In the genomic region with DNA sequence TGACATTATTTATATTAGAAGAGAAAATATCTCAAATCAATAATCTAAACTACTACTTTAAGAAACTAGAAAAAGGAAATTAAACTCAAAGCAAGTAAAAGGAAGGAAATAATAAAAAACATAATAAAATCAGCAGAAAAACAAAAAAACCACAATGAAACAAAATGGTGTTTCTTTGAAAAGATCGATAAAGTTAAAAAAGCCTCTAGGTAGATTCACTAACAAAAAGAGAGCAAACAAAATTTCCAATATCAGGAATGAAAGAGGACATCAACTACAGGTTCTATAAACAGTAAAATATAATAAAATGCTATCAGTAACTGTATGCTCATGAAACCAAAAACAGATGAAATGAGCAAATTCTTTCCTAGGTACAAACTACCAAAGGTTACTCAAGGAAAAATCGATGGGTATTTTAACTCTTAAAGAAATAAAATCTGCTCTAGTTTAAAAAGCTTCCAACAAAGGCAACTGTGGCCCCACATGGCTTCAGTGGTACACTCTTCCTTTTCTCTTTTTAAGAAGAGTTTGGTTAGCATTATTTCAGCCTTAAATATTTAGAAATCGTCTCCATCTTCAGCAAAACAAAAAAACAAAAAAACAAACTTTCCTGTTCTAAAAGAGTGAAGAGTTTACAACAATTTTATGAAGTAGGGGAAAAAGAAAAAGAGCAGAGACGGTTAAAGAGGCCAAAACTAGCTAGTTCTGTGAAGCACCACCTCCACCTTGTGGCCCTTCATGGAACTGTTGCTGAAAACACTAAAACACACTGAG, we compare ENCODE assay signal across 8 cellular contexts.
DNase-seq lines count a peak whose midpoint lies in the region; ATAC-seq and TF ChIP-seq lines count a peak whose summit lies in the region.

No MANE protein-coding gene starts in this region.

- intact Hi-C loops in PC-3 (cut with micrococcal nuclease) = loop anchor here (1.0 to 2.0 kb wide), 4 partner anchors 293 to 486 kb away; no protein-coding TSS in a partner anchor

- CTCF ChIA-PET in PC-3 (lab: Charles Lee) = interaction anchor here (0.5 to 2.0 kb wide), 7 partner anchors 18 to 486 kb away, joined by 3 to 19 read pairs (median 4); no protein-coding TSS in a partner anchor

- H3K27me3 ChIP-seq in PC-3 (ENCODE audit: low read length) (no peaks in the 10 kb centered on the region), neural progenitor cell (no peaks in the 10 kb centered on the region), thoracic aorta (replicated peaks; ENCODE audit: insufficient read depth) (no peaks in the 10 kb centered on the region)

- H3K36me3 ChIP-seq in PC-3 (ENCODE audit: low read depth, low read length) (peaks cover 5% of the 10 kb centered on the region; the same call in 1 of the 2 replicates), neural progenitor cell (peaks cover 3% of the 10 kb centered on the region), thoracic aorta (no peaks in the 10 kb centered on the region)

- H3K9me3 ChIP-seq in PC-3 (ENCODE audit: low read length) (no peaks in the 10 kb centered on the region), neural progenitor cell (ENCODE audit: low read depth) (no peaks in the 10 kb centered on the region), thoracic aorta (no peaks in the 10 kb centered on the region)

- H3K9ac ChIP-seq in PC-3 (ENCODE audit: low read length) (no peak overlapping the region), neural progenitor cell (no peak overlapping the region)

- H3K27me3 Mint-ChIP-seq in activated T-cell treated with anti-CD3 and anti-CD28 coated beads, Interleukin-2, amount 50 U/mL, for 24 hours = no peaks in the 10 kb centered on the region
- H3K27me3 Mint-ChIP-seq in neural progenitor cell (ENCODE audit: insufficient read depth, low read depth) = no peaks in the 10 kb centered on the region

- peaks cover 65% of the 10 kb centered on the region for H3K36me3 Mint-ChIP-seq in activated T-cell treated with anti-CD3 and anti-CD28 coated beads, Interleukin-2, amount 50 U/mL, for 24 hours (ENCODE audit: low read depth)
- H3K36me3 Mint-ChIP-seq in neural progenitor cell = peaks cover 5% of the 10 kb centered on the region

- H3K9me2 ChIP-seq in PC-3 (replicated peaks; ENCODE audit: low read length) = no peaks in the 10 kb centered on the region

- no peak overlapping the region for H3K4me3 ChIP-seq in PC-3 (ENCODE audit: low read length)
- no peak overlapping the region for H3K4me3 ChIP-seq in fibroblast of mammary gland (ENCODE audit: control insufficient read depth, low read depth, low read length)
- no peak overlapping the region for H3K4me3 ChIP-seq in neural progenitor cell
- no peak overlapping the region for H3K4me3 ChIP-seq in thoracic aorta

- POLR2A ChIA-PET in PC-3 (lab: Charles Lee; ENCODE audit: unreplicated experiment) = interaction anchor here (0.6 kb wide), 1 partner anchor 373 kb away, joined by 9 read pairs; no protein-coding TSS in a partner anchor

- H3K27ac Mint-ChIP-seq in activated T-cell treated with anti-CD3 and anti-CD28 coated beads, Interleukin-2, amount 50 U/mL, for 24 hours = peak overlapping the region; percentile 77
- peak overlapping the region; percentile 85 for H3K27ac Mint-ChIP-seq in neural progenitor cell

- H3K27ac ChIP-seq in PC-3 (ENCODE audit: low read length) (no peak overlapping the region), neural progenitor cell (no peak overlapping the region), thoracic aorta (no peak overlapping the region)

- H3F3A ChIP-seq in PC-3 (ENCODE audit: low read length, unreplicated experiment) = no peaks in the 10 kb centered on the region
- H3F3A ChIP-seq in neural progenitor cell (ENCODE audit: low read depth) = peaks cover 23% of the 10 kb centered on the region

- H3K4me1 ChIP-seq in PC-3 (ENCODE audit: insufficient read depth, low read length) (0 out of 2 replicates have a peak, but pooled peaks cover 6% of the 10 kb centered on the region), neural progenitor cell (peaks cover 4% of the 10 kb centered on the region), thoracic aorta (ENCODE audit: control insufficient read depth in 1 of 2, low read depth in 2 of 2) (no peaks in the 10 kb centered on the region)

- H3K4me2 ChIP-seq in PC-3 (ENCODE audit: low read length) (no peak overlapping the region), neural progenitor cell (no peak overlapping the region)

- peak; percentile 28 for DNase-seq in COLO668 (lab: John Stamatoyannopoulos, UW; ENCODE audit: unreplicated experiment)
- DNase-seq in HS-5 (ENCODE audit: low read depth) = peak; percentile 33
- peak; percentile 82 for DNase-seq in PC-3
- DNase-seq in activated T-cell treated with anti-CD3 and anti-CD28 coated beads, Interleukin-2, amount 50 U/mL, for 24 hours = peak; percentile 69
- DNase-seq in fibroblast of mammary gland (ENCODE audit: low read depth) = peak; percentile 68
- DNase-seq in neural progenitor cell (ENCODE audit: low spot score) = peak; percentile 67
- DNase-seq in thoracic aorta (ENCODE audit: low spot score) = peak; percentile 10
- DNase-seq in NK-92 treated with Interleukin-12 subunit alpha and Interleukin-12 subunit beta, amount 100 ng/mL, for 24 hours (lab: John Stamatoyannopoulos, UW) = no peak

- H3K79me2 ChIP-seq in PC-3 (ENCODE audit: low read length) = no peaks in the 10 kb centered on the region
- H3K79me2 ChIP-seq in neural progenitor cell (ENCODE audit: low read depth) = no peaks in the 10 kb centered on the region

- TF ChIP-seq CTCF in PC-3 (conservative IDR thresholded peaks at IDR 0.05; ENCODE audit: low read depth, low read length) (peak; percentile 98), fibroblast of mammary gland (conservative IDR thresholded peaks at IDR 0.05; ENCODE audit: control insufficient read depth, insufficient read depth, low read depth, low read length) (peak; percentile 98), neural progenitor cell (IDR thresholded peaks at IDR 0.05) (peak; percentile 94), thoracic aorta (IDR thresholded peaks at IDR 0.05) (peak; percentile 93)

- H3K4me3 Mint-ChIP-seq in activated T-cell treated with anti-CD3 and anti-CD28 coated beads, Interleukin-2, amount 50 U/mL, for 24 hours = no peak overlapping the region
- H3K4me3 Mint-ChIP-seq in neural progenitor cell = no peak overlapping the region

- no peak overlapping the region for H2AFZ ChIP-seq in PC-3 (ENCODE audit: low read length)
- H2AFZ ChIP-seq in neural progenitor cell (replicated peaks) = peak overlapping the region; percentile 84

- no peaks in the 10 kb centered on the region for H4K20me1 ChIP-seq in PC-3 (ENCODE audit: low read length)
- no peaks in the 10 kb centered on the region for H4K20me1 ChIP-seq in neural progenitor cell (ENCODE audit: low read depth)

- no peaks in the 10 kb centered on the region for H3K9me3 Mint-ChIP-seq in activated T-cell treated with anti-CD3 and anti-CD28 coated beads, Interleukin-2, amount 50 U/mL, for 24 hours
- H3K9me3 Mint-ChIP-seq in neural progenitor cell = no peaks in the 10 kb centered on the region

- BruUV-seq in PC-3 (replicated peaks; lab: Mats Ljungman, UMichigan) = no TSS peak

- ATAC-seq in PC-3 = peak; percentile 70
- peak; percentile 60 for ATAC-seq in thoracic aorta (ENCODE audit: insufficient number of reproducible peaks, low FRiP score, low read depth)

- H3K4me1 Mint-ChIP-seq in activated T-cell treated with anti-CD3 and anti-CD28 coated beads, Interleukin-2, amount 50 U/mL, for 24 hours (ENCODE audit: low read depth) = peaks cover 43% of the 10 kb centered on the region
- peaks cover 3% of the 10 kb centered on the region for H3K4me1 Mint-ChIP-seq in neural progenitor cell
